Comparison of ENCODE assay signal across 11 cellular contexts in genomic region chr20:19977373-19977770, GRCh38. TPM values are rescaled to one million over a fixed set of nuclear protein-coding genes. Genes with fewer than 3 reads are reported as not detected.
A peak's percentile ranks its signal among the peaks of the same experiment; 100 is the strongest.
DNase-seq lines count a peak whose midpoint lies in the region; ATAC-seq and TF ChIP-seq lines count a peak whose summit lies in the region.
"Had no signal": no experiment of that assay in that cellular context is flagged by ENCODE, and none has a peak within 500 bp of the region (broad histone marks: within the 10 kb centered on the region; RNA-seq: fewer than 3 reads in every experiment).

No MANE protein-coding gene starts in this region.

- no peak for TF ChIP-seq POLR2A in body of pancreas (IDR thresholded peaks at IDR 0.05)

- intact Hi-C loops in body of pancreas (cut with DNase I): no loop called here

- no peak for ATAC-seq in body of pancreas
- ATAC-seq in GM21381 (IDR thresholded peaks at IDR 0.05; ENCODE audit: unreplicated experiment): no peak
- ATAC-seq in HG03175 (IDR thresholded peaks at IDR 0.05; ENCODE audit: unreplicated experiment): no peak
- no peak for ATAC-seq in GM18858 (IDR thresholded peaks at IDR 0.05; ENCODE audit: unreplicated experiment)
- ATAC-seq: K562 had no signal

- no peaks in the 10 kb centered on the region for H3K27me3 ChIP-seq in body of pancreas
- H3K27me3 ChIP-seq in kidney epithelial cell (ENCODE audit: control insufficient read depth, insufficient read depth, low read length): no peaks in the 10 kb centered on the region
- H3K27me3 ChIP-seq in subcutaneous abdominal adipose tissue (ENCODE audit: control insufficient read depth in 5 of 5, insufficient read depth in 4 of 5, low read length in 5 of 5): no peaks in the 10 kb centered on the region

- no peaks in the 10 kb centered on the region for H3K9me3 ChIP-seq in body of pancreas
- H3K9me3 ChIP-seq in subcutaneous abdominal adipose tissue (ENCODE audit: control insufficient read depth in 5 of 5, low read length in 5 of 5): no peaks in the 10 kb centered on the region

- no peak for TF ChIP-seq CTCF in HFF-Myc (IDR thresholded peaks at IDR 0.05; ENCODE audit: low read depth, low read length, missing control alignments)
- TF ChIP-seq CTCF in body of pancreas (IDR thresholded peaks at IDR 0.05): no peak
- no peak for TF ChIP-seq CTCF in kidney epithelial cell (IDR thresholded peaks at IDR 0.05; ENCODE audit: insufficient read depth, low read length, poor library complexity, severe bottlenecking)

- H3K9ac ChIP-seq in subcutaneous abdominal adipose tissue (ENCODE audit: low read length in 5 of 5): peak overlapping the region in 4 of 5 donors; percentile 50 to 60 (median 54)

- H3K36me3 ChIP-seq in body of pancreas (replicated peaks in 1 of 2; ENCODE audit: insufficient read depth in 1 of 2, low read depth in 2 of 2) (no peaks in the 10 kb centered on the region), kidney epithelial cell (ENCODE audit: control insufficient read depth, insufficient read depth, low read length) (no peaks in the 10 kb centered on the region), subcutaneous abdominal adipose tissue (ENCODE audit: control insufficient read depth in 5 of 5, insufficient read depth in 5 of 5, low read length in 5 of 5) (peaks cover 0 to 30% (median 19%) of the 10 kb centered on the region in 5 donors)

- no peak for DNase-seq in HFF-Myc (ENCODE audit: extremely low read depth, low read depth)
- no peak for DNase-seq in body of pancreas
- DNase-seq in kidney epithelial cell (ENCODE audit: low read depth): no peak
- no peak for DNase-seq in stimulated activated CD8-positive, alpha-beta memory T cell treated with anti-CD3 and anti-CD28 coated beads, Interleukin-4, amount 100 ng/mL, for 48 hours
- DNase-seq: activated CD8-positive, alpha-beta memory T cell treated with anti-CD3 and anti-CD28 coated beads, Interleukin-2, amount 50 U/mL, for 4 hours; glutamatergic neuron had no signal

- H3K4me3 ChIP-seq in HFF-Myc (replicated peaks; ENCODE audit: low read depth, low read length) (peak overlapping the region; percentile 67), body of pancreas (peak overlapping the region; percentile 30 to 53), kidney epithelial cell (ENCODE audit: low read depth, low read length) (peak overlapping the region; percentile 61), subcutaneous abdominal adipose tissue (ENCODE audit: low read depth in 1 of 5, low read length in 5 of 5) (peak overlapping the region; percentile 56 to 76 (median 68))
- H3K4me3 ChIP-seq: K562 had no signal

- WGBS in body of pancreas, 2 donors: 22 to 23% methylated on average over 4 to 5 of the region's 5 CpGs

- H3K27ac ChIP-seq in body of pancreas: peak overlapping the region; percentile 90 to 95 (median 94)
- H3K27ac ChIP-seq in subcutaneous abdominal adipose tissue (ENCODE audit: low read depth, low read length): peak overlapping the region; percentile 96

- H3K4me1 ChIP-seq in body of pancreas: peaks cover 76% of the 10 kb centered on the region
- H3K4me1 ChIP-seq in subcutaneous abdominal adipose tissue (ENCODE audit: control insufficient read depth in 5 of 5, insufficient read depth in 5 of 5, low read length in 5 of 5): peaks cover 11 to 79% (median 58%) of the 10 kb centered on the region in 5 donors

RNA-seq across cellular contexts. Expression of gene NAA20, which starts 39.8 kb away (rescaled TPM):
- total RNA-seq in body of pancreas (10 to 100 TPM; 19.2 to 23.4 TPM), kidney epithelial cell (53.6 and 54.9 TPM in 2 replicates)
